ENCODE assay signal across 37 cellular contexts in the genomic region with DNA sequence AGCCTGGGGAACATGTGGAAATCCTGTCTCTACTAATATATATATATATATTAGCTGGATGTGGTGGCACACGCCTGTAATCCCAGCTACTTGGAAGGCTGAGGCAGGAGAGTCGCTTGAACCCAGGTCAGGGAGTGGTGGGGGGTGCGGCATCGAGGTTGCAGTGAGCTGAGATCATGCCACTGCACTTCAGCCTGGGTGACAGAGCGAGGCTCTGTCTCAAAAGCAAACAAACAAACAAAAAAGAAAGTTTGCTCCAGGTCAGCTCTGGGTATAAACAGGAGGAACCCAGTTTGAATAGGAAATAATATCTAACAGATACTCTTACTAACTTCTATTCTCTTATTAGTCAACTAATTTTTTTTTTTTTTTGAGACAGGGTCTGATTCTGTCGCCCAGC. TPM values are rescaled to one million over a fixed set of nuclear protein-coding genes. Genes with fewer than 3 reads are reported as not detected.
"Had no signal": no experiment of that assay in that cellular context is flagged by ENCODE, and none has a peak within 500 bp of the region (broad histone marks: within the 10 kb centered on the region; RNA-seq: fewer than 3 reads in every experiment).

No MANE protein-coding gene starts in this region.

- ATAC-seq: activated CD8-positive, alpha-beta T cell treated with anti-CD3 and anti-CD28 coated beads for 36 hours; activated naive CD8-positive, alpha-beta T cell treated with anti-CD3 and anti-CD28 coated beads, Interleukin-2, amount 50 U/mL, for 24 hours; activated T-cell treated with anti-CD3 and anti-CD28 coated beads, Interleukin-2, amount 50 U/mL, for 4 hours; activated T-cell treated with anti-CD3 and anti-CD28 coated beads, Interleukin-2, amount 50 U/mL, for 72 hours; activated T-helper 17 cell treated with anti-CD3 and anti-CD28 coated beads, Interleukin-2, amount 50 U/mL, for 72 hours had no signal

- H3K4me3 Mint-ChIP-seq: activated B cell treated with CpG ODN at 0.5 μM for 24 hours; activated CD4-positive, alpha-beta memory T cell treated with anti-CD3 and anti-CD28 coated beads for 36 hours; activated CD4-positive, alpha-beta T cell treated with anti-CD3 and anti-CD28 coated beads, Interleukin-2, amount 10 ng/mL, durations not matched to agents 24 days and 14 days; activated CD8-positive, alpha-beta T cell treated with anti-CD3 and anti-CD28 coated beads for 36 hours; activated naive CD4-positive, alpha-beta T cell treated with anti-CD3 and anti-CD28 coated beads, Interleukin-2, amount 10 ng/mL, durations not matched to agents 7 days and 5 days; activated naive CD4-positive, alpha-beta T cell treated with anti-CD3 and anti-CD28 coated beads, Interleukin-2, amount 50 U/mL, for 24 hours; activated naive CD8-positive, alpha-beta T cell; activated naive CD8-positive, alpha-beta T cell treated with anti-CD3 and anti-CD28 coated beads, Interleukin-2, amount 10 ng/mL, durations not matched to agents 7 days and 5 days; activated naive CD8-positive, alpha-beta T cell treated with anti-CD3 and anti-CD28 coated beads, Interleukin-2, amount 50 U/mL, for 24 hours; activated T-cell treated with anti-CD3 and anti-CD28 coated beads, Interleukin-2, amount 50 U/mL, for 4 hours; activated T-cell treated with anti-CD3 and anti-CD28 coated beads, Interleukin-2, amount 50 U/mL, for 72 hours; activated T-helper 1 cell treated with anti-CD3 and anti-CD28 coated beads, Interleukin-12 subunit alpha, Interleukin-12 subunit beta, Interleukin-2, Interleukin-4 antibody, amounts not matched to agents 30 ng/mL and 10 ng/mL and 1 ng/mL, durations not matched to agents 14 hours and 24 hours and 36 hours; activated T-helper 17 cell treated with anti-CD3 and anti-CD28 coated beads, Interleukin-2, amount 50 U/mL, for 72 hours; brain; T-helper 1 cell treated with Interleukin-12 subunit alpha and Interleukin-12 subunit beta and Interleukin-4 antibody, amounts not matched to agents 30 μg/mL and 1 μg/mL, for 36 hours; T-helper 2 cell treated with Interferon-gamma antibody and Interleukin-4, amounts not matched to agents 5 μg/mL and 100 μg/mL, for 36 hours had no signal

- H3K27me3 ChIP-seq: ascending aorta, cardiac muscle cell had no signal

- H3K4me1 Mint-ChIP-seq: activated CD4-positive, alpha-beta T cell treated with anti-CD3 and anti-CD28 coated beads, Interleukin-2, amount 10 ng/mL, durations not matched to agents 24 days and 14 days; activated naive CD4-positive, alpha-beta T cell treated with anti-CD3 and anti-CD28 coated beads, Interleukin-2, amount 10 ng/mL, durations not matched to agents 7 days and 5 days; activated naive CD4-positive, alpha-beta T cell treated with anti-CD3 and anti-CD28 coated beads, Interleukin-2, amount 50 U/mL, for 24 hours; activated naive CD8-positive, alpha-beta T cell treated with anti-CD3 and anti-CD28 coated beads, Interleukin-2, amount 10 ng/mL, durations not matched to agents 7 days and 5 days; activated naive CD8-positive, alpha-beta T cell treated with anti-CD3 and anti-CD28 coated beads, Interleukin-2, amount 50 U/mL, for 24 hours; activated T-helper 17 cell treated with anti-CD3 and anti-CD28 coated beads, Interleukin-2, amount 50 U/mL, for 72 hours; brain had no signal

- H3K4me3 ChIP-seq: ascending aorta, cardiac muscle cell had no signal

- H3K9me3 Mint-ChIP-seq: activated B cell treated with CpG ODN at 0.5 μM for 24 hours; activated CD4-positive, alpha-beta memory T cell treated with anti-CD3 and anti-CD28 coated beads for 36 hours; activated CD4-positive, alpha-beta T cell treated with anti-CD3 and anti-CD28 coated beads, Interleukin-2, amount 10 ng/mL, durations not matched to agents 24 days and 14 days; activated CD8-positive, alpha-beta T cell treated with anti-CD3 and anti-CD28 coated beads for 36 hours; activated naive CD4-positive, alpha-beta T cell treated with anti-CD3 and anti-CD28 coated beads, Interleukin-2, amount 10 ng/mL, durations not matched to agents 7 days and 5 days; activated naive CD4-positive, alpha-beta T cell treated with anti-CD3 and anti-CD28 coated beads, Interleukin-2, amount 50 U/mL, for 24 hours; activated naive CD8-positive, alpha-beta T cell treated with anti-CD3 and anti-CD28 coated beads, Interleukin-2, amount 10 ng/mL, durations not matched to agents 7 days and 5 days; activated naive CD8-positive, alpha-beta T cell treated with anti-CD3 and anti-CD28 coated beads, Interleukin-2, amount 50 U/mL, for 24 hours; activated T-cell treated with anti-CD3 and anti-CD28 coated beads, Interleukin-2, amount 50 U/mL, for 4 hours; activated T-cell treated with anti-CD3 and anti-CD28 coated beads, Interleukin-2, amount 50 U/mL, for 72 hours; activated T-helper 1 cell treated with anti-CD3 and anti-CD28 coated beads, Interleukin-12 subunit alpha, Interleukin-12 subunit beta, Interleukin-2, Interleukin-4 antibody, amounts not matched to agents 30 ng/mL and 10 ng/mL and 1 ng/mL, durations not matched to agents 14 hours and 24 hours and 36 hours; activated T-helper 17 cell treated with anti-CD3 and anti-CD28 coated beads, Interleukin-2, amount 50 U/mL, for 72 hours; brain; T-helper 1 cell treated with Interleukin-12 subunit alpha and Interleukin-12 subunit beta and Interleukin-4 antibody, amounts not matched to agents 30 μg/mL and 1 μg/mL, for 36 hours; T-helper 2 cell treated with Interferon-gamma antibody and Interleukin-4, amounts not matched to agents 5 μg/mL and 100 μg/mL, for 36 hours had no signal

- H3K36me3 ChIP-seq: ascending aorta, cardiac muscle cell had no signal

- FAIRE-seq: bronchial epithelial cell, TTC549 had no signal

- H3K9me3 ChIP-seq: ascending aorta had no signal

- DNase-seq: activated B cell treated with CpG ODN at 0.5 μM for 24 hours; activated CD4-positive, alpha-beta memory T cell treated with anti-CD3 and anti-CD28 coated beads for 36 hours; activated CD4-positive, alpha-beta T cell treated with anti-CD3 and anti-CD28 coated beads for 4 hours; activated CD4-positive, alpha-beta T cell treated with anti-CD3 and anti-CD28 coated beads, Interleukin-2, amount 10 ng/mL, durations not matched to agents 24 days and 14 days; activated CD4-positive, alpha-beta T cell treated with anti-CD3 and anti-CD28 coated beads, Interleukin-2, amount 50 U/mL, for 1 hour; activated CD4-positive, alpha-beta T cell treated with anti-CD3 and anti-CD28 coated beads, Interleukin-2, amount 50 U/mL, for 4 hours; activated CD4-positive, CD25-positive, alpha-beta regulatory T cell treated with anti-CD3 and anti-CD28 coated beads, Interleukin-2, amount 50 U/mL, for 72 hours; activated CD8-positive, alpha-beta memory T cell treated with anti-CD3 and anti-CD28 coated beads, Interleukin-2, amount 50 U/mL, for 4 hours; activated CD8-positive, alpha-beta T cell treated with anti-CD3 and anti-CD28 coated beads for 36 hours; activated effector memory CD4-positive, alpha-beta T cell treated with anti-CD3 and anti-CD28 coated beads, Interleukin-2, amount 50 U/mL, for 16 hours; activated naive CD4-positive, alpha-beta T cell treated with anti-CD3 and anti-CD28 coated beads, Interleukin-2, amount 10 ng/mL, durations not matched to agents 7 days and 5 days; activated naive CD4-positive, alpha-beta T cell treated with Interleukin-2 at 50 U/mL for 16 hours; activated naive CD8-positive, alpha-beta T cell treated with anti-CD3 and anti-CD28 coated beads, Interleukin-2, amount 10 ng/mL, durations not matched to agents 7 days and 5 days; activated naive CD8-positive, alpha-beta T cell treated with anti-CD3 and anti-CD28 coated beads, Interleukin-2, amount 50 U/mL, for 24 hours; activated T-cell treated with anti-CD3 and anti-CD28 coated beads for 4 hours; activated T-cell treated with anti-CD3 and anti-CD28 coated beads, Interleukin-2, amount 50 U/mL, for 1 hour; activated T-cell treated with anti-CD3 and anti-CD28 coated beads, Interleukin-2, amount 50 U/mL, for 4 hours; activated T-cell treated with anti-CD3 and anti-CD28 coated beads, Interleukin-2, amount 50 U/mL, for 72 hours; amygdala; anterior cingulate cortex; central memory CD4-positive, alpha-beta T cell; T-helper 1 cell; T-helper 2 cell; T-helper 9 cell had no signal

- H3K27ac Mint-ChIP-seq: activated B cell treated with CpG ODN at 0.5 μM for 24 hours; activated CD4-positive, alpha-beta memory T cell treated with anti-CD3 and anti-CD28 coated beads for 36 hours; activated CD4-positive, alpha-beta T cell treated with anti-CD3 and anti-CD28 coated beads, Interleukin-2, amount 10 ng/mL, durations not matched to agents 24 days and 14 days; activated CD8-positive, alpha-beta T cell treated with anti-CD3 and anti-CD28 coated beads for 36 hours; activated naive CD4-positive, alpha-beta T cell treated with anti-CD3 and anti-CD28 coated beads, Interleukin-2, amount 10 ng/mL, durations not matched to agents 7 days and 5 days; activated naive CD4-positive, alpha-beta T cell treated with anti-CD3 and anti-CD28 coated beads, Interleukin-2, amount 50 U/mL, for 24 hours; activated naive CD8-positive, alpha-beta T cell; activated naive CD8-positive, alpha-beta T cell treated with anti-CD3 and anti-CD28 coated beads, Interleukin-2, amount 10 ng/mL, durations not matched to agents 7 days and 5 days; activated naive CD8-positive, alpha-beta T cell treated with anti-CD3 and anti-CD28 coated beads, Interleukin-2, amount 50 U/mL, for 24 hours; activated T-cell treated with anti-CD3 and anti-CD28 coated beads, Interleukin-2, amount 50 U/mL, for 72 hours; activated T-helper 1 cell treated with anti-CD3 and anti-CD28 coated beads, Interleukin-12 subunit alpha, Interleukin-12 subunit beta, Interleukin-2, Interleukin-4 antibody, amounts not matched to agents 30 ng/mL and 10 ng/mL and 1 ng/mL, durations not matched to agents 14 hours and 24 hours and 36 hours; activated T-helper 17 cell treated with anti-CD3 and anti-CD28 coated beads, Interleukin-2, amount 50 U/mL, for 72 hours; T-helper 1 cell treated with Interleukin-12 subunit alpha and Interleukin-12 subunit beta and Interleukin-4 antibody, amounts not matched to agents 30 μg/mL and 1 μg/mL, for 36 hours; T-helper 2 cell treated with Interferon-gamma antibody and Interleukin-4, amounts not matched to agents 5 μg/mL and 100 μg/mL, for 36 hours had no signal

- H3K4me1 ChIP-seq: ascending aorta had no signal

- H3K27ac ChIP-seq: ascending aorta, cardiac muscle cell, VCaP had no signal

- H3K27me3 Mint-ChIP-seq: activated naive CD4-positive, alpha-beta T cell treated with anti-CD3 and anti-CD28 coated beads, Interleukin-2, amount 50 U/mL, for 24 hours; activated naive CD8-positive, alpha-beta T cell; activated naive CD8-positive, alpha-beta T cell treated with anti-CD3 and anti-CD28 coated beads, Interleukin-2, amount 50 U/mL, for 24 hours had no signal

- H3K36me3 Mint-ChIP-seq: activated CD4-positive, alpha-beta memory T cell treated with anti-CD3 and anti-CD28 coated beads for 36 hours; activated naive CD4-positive, alpha-beta T cell treated with anti-CD3 and anti-CD28 coated beads, Interleukin-2, amount 10 ng/mL, durations not matched to agents 7 days and 5 days; activated naive CD4-positive, alpha-beta T cell treated with anti-CD3 and anti-CD28 coated beads, Interleukin-2, amount 50 U/mL, for 24 hours; activated naive CD8-positive, alpha-beta T cell; activated naive CD8-positive, alpha-beta T cell treated with anti-CD3 and anti-CD28 coated beads, Interleukin-2, amount 10 ng/mL, durations not matched to agents 7 days and 5 days; brain had no signal

RNA-seq across cellular contexts. Expression of a gene that starts 34.3 kb away (rescaled TPM):
- total RNA-seq: activated CD4-positive, alpha-beta memory T cell treated with anti-CD3 and anti-CD28 coated beads for 36 hours; activated CD8-positive, alpha-beta memory T cell treated with anti-CD3 and anti-CD28 coated beads for 36 hours; bronchial epithelial cell had no signal
